12 cellular contexts compared by ENCODE assay signal in the genomic region with DNA sequence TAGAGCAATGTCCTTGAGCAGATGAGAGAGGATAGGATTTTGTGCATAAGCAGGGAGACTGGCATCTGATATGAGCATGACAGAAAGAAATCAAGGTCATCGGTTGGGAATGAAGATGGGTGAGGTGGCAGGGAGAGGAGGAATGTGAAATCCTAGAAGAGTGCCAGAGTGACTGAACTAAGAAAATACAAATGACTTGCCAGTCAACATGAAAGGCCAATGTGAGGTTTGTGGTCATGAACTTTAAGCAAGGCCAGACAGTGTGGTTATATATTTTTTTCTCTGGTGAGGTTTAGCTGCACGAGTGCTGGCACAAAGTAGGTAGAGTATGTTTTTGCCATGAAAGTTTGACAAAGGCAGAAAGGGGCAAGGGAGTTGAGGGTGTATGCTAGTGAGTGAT. TPM values are rescaled to one million over a fixed set of nuclear protein-coding genes. Genes with fewer than 3 reads are reported as not detected.
DNase-seq lines count a peak whose midpoint lies in the region; ATAC-seq and TF ChIP-seq lines count a peak whose summit lies in the region.
"Had no signal": no experiment of that assay in that cellular context is flagged by ENCODE, and none has a peak within 500 bp of the region (broad histone marks: within the 10 kb centered on the region; RNA-seq: fewer than 3 reads in every experiment).

No MANE protein-coding gene starts in this region.

- no peak overlapping the region for H3K4me3 Mint-ChIP-seq in activated naive CD8-positive, alpha-beta T cell treated with anti-CD3 and anti-CD28 coated beads for 36 hours
- H3K4me3 Mint-ChIP-seq: CD4-positive, CD25-positive, alpha-beta regulatory T cell had no signal

- H3K36me3 Mint-ChIP-seq in activated naive CD8-positive, alpha-beta T cell treated with anti-CD3 and anti-CD28 coated beads for 36 hours, result peaks cover 2% of the 10 kb centered on the region
- H3K36me3 Mint-ChIP-seq: CD4-positive, CD25-positive, alpha-beta regulatory T cell had no signal

- TF ChIP-seq CTCF in GM20000 (IDR thresholded peaks at IDR 0.05; ENCODE audit: extremely low read depth, missing control alignments) (no peak), dorsolateral prefrontal cortex (IDR thresholded peaks at IDR 0.05 in 54 of 56, conservative IDR thresholded peaks at IDR 0.05 in 2 of 56; ENCODE audit: low read depth in 1 of 56, partially characterized antibody in 56 of 56) (no peak)

- DNase-seq in AG20443 (ENCODE audit: low spot score), result peak; percentile 39
- peak; percentile 26 for DNase-seq in activated naive CD8-positive, alpha-beta T cell treated with anti-CD3 and anti-CD28 coated beads for 36 hours
- no peak for DNase-seq in NCI-H1092 treated with DMSO at 0.1 percent for 48 hours (lab: John Stamatoyannopoulos, UW)
- no peak for DNase-seq in GM20000 (ENCODE audit: low spot score)
- no peak for DNase-seq in dorsolateral prefrontal cortex
- DNase-seq in DMS 273 (lab: John Stamatoyannopoulos, UW; ENCODE audit: unreplicated experiment), result no peak
- DNase-seq: activated effector memory CD4-positive, alpha-beta T cell treated with Interleukin-2 at 50 U/mL for 16 hours; cortex of kidney; NCI-H226 had no signal

- H3K27ac Mint-ChIP-seq in activated naive CD8-positive, alpha-beta T cell treated with anti-CD3 and anti-CD28 coated beads for 36 hours, result no peak overlapping the region
- H3K27ac Mint-ChIP-seq: CD4-positive, CD25-positive, alpha-beta regulatory T cell had no signal

- intact Hi-C loops in dorsolateral prefrontal cortex (cut with DNase I), result no loop called here

- peak; percentile 86 for ATAC-seq in GM18867 (IDR thresholded peaks at IDR 0.05; ENCODE audit: unreplicated experiment)
- ATAC-seq in HG03095 (IDR thresholded peaks at IDR 0.05; ENCODE audit: unreplicated experiment), result peak; percentile 70

- H3K9me3 Mint-ChIP-seq in activated naive CD8-positive, alpha-beta T cell treated with anti-CD3 and anti-CD28 coated beads for 36 hours, result peaks cover 4% of the 10 kb centered on the region

- peaks cover 6% of the 10 kb centered on the region for H3K4me1 Mint-ChIP-seq in activated naive CD8-positive, alpha-beta T cell treated with anti-CD3 and anti-CD28 coated beads for 36 hours

- no peak overlapping the region for H3K27ac ChIP-seq in dorsolateral prefrontal cortex

- H3K27me3 ChIP-seq in dorsolateral prefrontal cortex, result no peaks in the 10 kb centered on the region

- H3K27me3 Mint-ChIP-seq in activated naive CD8-positive, alpha-beta T cell treated with anti-CD3 and anti-CD28 coated beads for 36 hours, result peaks cover 25% of the 10 kb centered on the region

- no peak overlapping the region for H3K4me3 ChIP-seq in dorsolateral prefrontal cortex

RNA-seq across cellular contexts. Expression of gene QPCT, which starts 21.2 kb away (rescaled TPM):
- 1 to 10 TPM; 2.5 to 3.0 TPM for total RNA-seq in activated naive CD8-positive, alpha-beta T cell treated with anti-CD3 and anti-CD28 coated beads for 36 hours
- total RNA-seq in dorsolateral prefrontal cortex, result 10 to 100 TPM in 111 of 120 experiments, 1 to 10 TPM in 9; 4.6 to 30.3 (median 17.4) TPM
- total RNA-seq: CD4-positive, CD25-positive, alpha-beta regulatory T cell had no signal

RNA-seq across cellular contexts. Expression of gene PRKD3, which starts 41.0 kb away (rescaled TPM):
- 10 to 100 TPM; 41.7 to 42.1 TPM for total RNA-seq in activated naive CD8-positive, alpha-beta T cell treated with anti-CD3 and anti-CD28 coated beads for 36 hours
- total RNA-seq in dorsolateral prefrontal cortex, result 10 to 100 TPM in 112 of 120 experiments, 1 to 10 TPM in 8; 7.8 to 37.9 (median 16.4) TPM

Comparison
In these comparisons a context has a peak if more than half of its experiments do, and no peak if none do; other contexts are left out.
1. DNase-seq: peak in AG20443 (single experiment) and activated naive CD8-positive, alpha-beta T cell treated with anti-CD3 and anti-CD28 coated beads for 36 hours (single experiment); none in NCI-H1092 treated with DMSO at 0.1 percent for 48 hours (single experiment), GM20000 (single experiment), dorsolateral prefrontal cortex (0 of 10) and DMS 273 (single experiment).